In genomic region chr12:32230607-32230982, GRCh38 we compare ENCODE assay signal across 20 cellular contexts.
DNase-seq lines count a peak whose midpoint lies in the region; ATAC-seq, FAIRE-seq and TF ChIP-seq lines count a peak whose summit lies in the region.
"Had no signal": no experiment of that assay in that cellular context is flagged by ENCODE, and none has a peak within 500 bp of the region (broad histone marks: within the 10 kb centered on the region; RNA-seq: fewer than 3 reads in every experiment).

No MANE protein-coding gene starts in this region.

- ATAC-seq in HG03432 (IDR thresholded peaks at IDR 0.05; ENCODE audit: unreplicated experiment) (peak; percentile 75), naive B cell (ENCODE audit: low read depth in 2 of 2) (peak; percentile 49 to 62)
- ATAC-seq: right lobe of liver, upper lobe of right lung had no signal

- DNase-seq in DMS153 treated with DMSO at 0.1 percent for 48 hours (lab: John Stamatoyannopoulos, UW; ENCODE audit: unreplicated experiment), result peak; percentile 1
- no peak for DNase-seq in DMS153 (lab: John Stamatoyannopoulos, UW)
- peak; percentile 83 for DNase-seq in NCI-H446 treated with DMSO at 0.1 percent for 48 hours (lab: John Stamatoyannopoulos, UW)
- no peak for DNase-seq in naive B cell
- DNase-seq in GM12891 (ENCODE audit: insufficient read length, low spot score), result no peak
- DNase-seq in cerebellum (ENCODE audit: low spot score), result no peak
- DNase-seq in iPS-NIHi11 (ENCODE audit: low spot score), result no peak
- DNase-seq: activated CD4-positive, alpha-beta T cell treated with anti-CD3 and anti-CD28 coated beads, Interleukin-2, amount 10 ng/mL, durations not matched to agents 24 days and 14 days; activated T-cell treated with anti-CD3 and anti-CD28 coated beads, Interleukin-2, amount 50 U/mL, for 24 hours; CD4-positive, alpha-beta memory T cell; cerebellar nuclear complex; HFFc6; MM.1S; NCI-H510A treated with DMSO at 0.1 percent for 48 hours; right lobe of liver; stimulated activated CD4-positive, alpha-beta T cell treated with anti-CD3 and anti-CD28 coated beads, Interleukin-4, amount 100 ng/mL, for 24 hours; upper lobe of right lung had no signal

- peaks cover 0 to 8% (median 0%) of the 10 kb centered on the region in 3 donors for H3K4me1 Mint-ChIP-seq in naive B cell
- H3K4me1 Mint-ChIP-seq: activated CD4-positive, alpha-beta T cell treated with anti-CD3 and anti-CD28 coated beads, Interleukin-2, amount 10 ng/mL, durations not matched to agents 24 days and 14 days; CD4-positive, alpha-beta memory T cell had no signal

- no peak for TF ChIP-seq POLR2A in GM12891 (IDR thresholded peaks at IDR 0.05; ENCODE audit: low read depth, low read length)

- no peak overlapping the region for H3K4me3 Mint-ChIP-seq in naive B cell
- H3K4me3 Mint-ChIP-seq: activated CD4-positive, alpha-beta T cell treated with anti-CD3 and anti-CD28 coated beads, Interleukin-2, amount 10 ng/mL, durations not matched to agents 24 days and 14 days; activated T-cell treated with anti-CD3 and anti-CD28 coated beads, Interleukin-2, amount 50 U/mL, for 24 hours; CD4-positive, alpha-beta memory T cell; HFFc6; T-helper 2 cell treated with Interferon-gamma antibody and Interleukin-4, amounts not matched to agents 5 μg/mL and 100 μg/mL, for 36 hours had no signal

- no peak overlapping the region for H3K27ac Mint-ChIP-seq in naive B cell
- H3K27ac Mint-ChIP-seq: activated CD4-positive, alpha-beta T cell treated with anti-CD3 and anti-CD28 coated beads, Interleukin-2, amount 10 ng/mL, durations not matched to agents 24 days and 14 days; activated T-cell treated with anti-CD3 and anti-CD28 coated beads, Interleukin-2, amount 50 U/mL, for 24 hours; CD4-positive, alpha-beta memory T cell; HFFc6; T-helper 2 cell treated with Interferon-gamma antibody and Interleukin-4, amounts not matched to agents 5 μg/mL and 100 μg/mL, for 36 hours had no signal

- H3K27me3 Mint-ChIP-seq in naive B cell, result no peaks in the 10 kb centered on the region
- H3K27me3 Mint-ChIP-seq: activated CD4-positive, alpha-beta T cell treated with anti-CD3 and anti-CD28 coated beads, Interleukin-2, amount 10 ng/mL, durations not matched to agents 24 days and 14 days; activated T-cell treated with anti-CD3 and anti-CD28 coated beads, Interleukin-2, amount 50 U/mL, for 24 hours; CD4-positive, alpha-beta memory T cell had no signal

- FAIRE-seq in GM12891 (lab: Jason Lieb, UNC), result no peak
- FAIRE-seq: keratinocyte had no signal

- no peaks in the 10 kb centered on the region for H3K9me3 Mint-ChIP-seq in naive B cell
- H3K9me3 Mint-ChIP-seq: activated CD4-positive, alpha-beta T cell treated with anti-CD3 and anti-CD28 coated beads, Interleukin-2, amount 10 ng/mL, durations not matched to agents 24 days and 14 days; activated T-cell treated with anti-CD3 and anti-CD28 coated beads, Interleukin-2, amount 50 U/mL, for 24 hours; CD4-positive, alpha-beta memory T cell; HFFc6; T-helper 2 cell treated with Interferon-gamma antibody and Interleukin-4, amounts not matched to agents 5 μg/mL and 100 μg/mL, for 36 hours had no signal

- H3K36me3 Mint-ChIP-seq in naive B cell, result no peaks in the 10 kb centered on the region

TF ChIP-seq in GM12891, 5 proteins besides CTCF, POLR2A, EP300 and RAD21:
- TF ChIP-seq TAF1 (IDR thresholded peaks at IDR 0.05; ENCODE audit: low read depth, low read length), result no peak
- TF ChIP-seq SPI1 (IDR thresholded peaks at IDR 0.05; ENCODE audit: low read depth, low read length), result no peak
- no peak for TF ChIP-seq POU2F2 (IDR thresholded peaks at IDR 0.05; ENCODE audit: low read depth, low read length)
- no peak for TF ChIP-seq POLR2AphosphoS5 (IDR thresholded peaks at IDR 0.05; ENCODE audit: low read depth, low read length)
- TF ChIP-seq PAX5 (IDR thresholded peaks at IDR 0.05; ENCODE audit: insufficient read depth, low read length, severe bottlenecking), result no peak

Comparison
In these comparisons a context has a peak if more than half of its experiments do, and no peak if none do; other contexts are left out.
1. DNase-seq: peak in DMS153 treated with DMSO at 0.1 percent for 48 hours (single experiment) and NCI-H446 treated with DMSO at 0.1 percent for 48 hours (single experiment); none in DMS153 (single experiment), naive B cell (single experiment), GM12891 (single experiment), cerebellum (single experiment) and iPS-NIHi11 (single experiment).